In genomic region chr16:46573834-46574159, GRCh38 we compare ENCODE assay signal across 2 cellular contexts.
A peak's percentile ranks its signal among the peaks of the same experiment; 100 is the strongest.
TF ChIP-seq lines count a peak whose summit lies in the region.

No MANE protein-coding gene starts in this region.

TF ChIP-seq in HepG2, 621 proteins besides CTCF, POLR2A, EP300 and RAD21 (continues in another document):
- no peak for TF ChIP-seq ESRRA (CRISPR knock-in tag; IDR thresholded peaks at IDR 0.05; ENCODE audit: low read depth)
- TF ChIP-seq, protein P1, sequence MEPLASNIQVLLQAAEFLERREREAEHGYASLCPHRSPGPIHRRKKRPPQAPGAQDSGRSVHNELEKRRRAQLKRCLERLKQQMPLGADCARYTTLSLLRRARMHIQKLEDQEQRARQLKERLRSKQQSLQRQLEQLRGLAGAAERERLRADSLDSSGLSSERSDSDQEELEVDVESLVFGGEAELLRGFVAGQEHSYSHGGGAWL (CRISPR knock-in tag; IDR thresholded peaks at IDR 0.05): no peak
- TF ChIP-seq MEIS2 (CRISPR knock-in tag; IDR thresholded peaks at IDR 0.05): no peak
- TF ChIP-seq, protein P2, sequence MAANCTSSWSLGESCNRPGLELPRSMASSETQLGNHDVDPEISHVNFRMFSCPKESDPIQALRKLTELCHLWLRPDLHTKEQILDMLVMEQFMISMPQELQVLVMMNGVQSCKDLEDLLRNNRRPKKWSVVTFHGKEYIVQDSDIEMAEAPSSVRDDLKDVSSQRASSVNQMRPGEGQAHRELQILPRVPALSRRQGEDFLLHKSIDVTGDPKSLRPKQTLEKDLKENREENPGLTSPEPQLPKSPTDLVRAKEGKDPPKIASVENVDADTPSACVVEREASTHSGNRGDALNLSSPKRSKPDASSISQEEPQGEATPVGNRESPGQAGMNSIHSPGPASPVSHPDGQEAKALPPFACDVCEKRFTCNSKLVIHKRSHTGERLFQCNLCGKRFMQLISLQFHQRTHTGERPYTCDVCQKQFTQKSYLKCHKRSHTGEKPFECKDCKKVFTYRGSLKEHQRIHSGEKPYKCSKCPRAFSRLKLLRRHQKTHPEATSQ (CRISPR knock-in tag; IDR thresholded peaks at IDR 0.05; ENCODE audit: borderline replicate concordance): no peak
- no peak for TF ChIP-seq MZF1 (CRISPR knock-in tag; IDR thresholded peaks at IDR 0.05; ENCODE audit: borderline replicate concordance)
- no peak for TF ChIP-seq ZNF713 (CRISPR knock-in tag; IDR thresholded peaks at IDR 0.05)
- no peak for TF ChIP-seq REXO4 (CRISPR knock-in tag; IDR thresholded peaks at IDR 0.05; ENCODE audit: borderline replicate concordance)
- TF ChIP-seq SALL1 (CRISPR knock-in tag; IDR thresholded peaks at IDR 0.05): 0 out of 2 replicates have a peak, but pooled peaks have one; percentile 43
- TF ChIP-seq MAZ (IDR thresholded peaks at IDR 0.05; ENCODE audit: borderline replicate concordance, low read depth, low read length): no peak
- TF ChIP-seq MAZ (CRISPR knock-in tag; IDR thresholded peaks at IDR 0.05; ENCODE audit: low read depth): 0 out of 2 replicates have a peak, but pooled peaks have one; percentile 13
- 0 out of 2 replicates have a peak, but pooled peaks have one; percentile 10 for TF ChIP-seq ZNF44 (CRISPR knock-in tag; IDR thresholded peaks at IDR 0.05)
- TF ChIP-seq HBP1 (CRISPR knock-in tag; IDR thresholded peaks at IDR 0.05; ENCODE audit: low read depth): no peak
- TF ChIP-seq, protein P3, sequence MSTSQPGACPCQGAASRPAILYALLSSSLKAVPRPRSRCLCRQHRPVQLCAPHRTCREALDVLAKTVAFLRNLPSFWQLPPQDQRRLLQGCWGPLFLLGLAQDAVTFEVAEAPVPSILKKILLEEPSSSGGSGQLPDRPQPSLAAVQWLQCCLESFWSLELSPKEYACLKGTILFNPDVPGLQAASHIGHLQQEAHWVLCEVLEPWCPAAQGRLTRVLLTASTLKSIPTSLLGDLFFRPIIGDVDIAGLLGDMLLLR (CRISPR knock-in tag; IDR thresholded peaks at IDR 0.05): 0 out of 2 replicates have a peak, but pooled peaks have one; percentile 22
- TF ChIP-seq, protein P4, sequence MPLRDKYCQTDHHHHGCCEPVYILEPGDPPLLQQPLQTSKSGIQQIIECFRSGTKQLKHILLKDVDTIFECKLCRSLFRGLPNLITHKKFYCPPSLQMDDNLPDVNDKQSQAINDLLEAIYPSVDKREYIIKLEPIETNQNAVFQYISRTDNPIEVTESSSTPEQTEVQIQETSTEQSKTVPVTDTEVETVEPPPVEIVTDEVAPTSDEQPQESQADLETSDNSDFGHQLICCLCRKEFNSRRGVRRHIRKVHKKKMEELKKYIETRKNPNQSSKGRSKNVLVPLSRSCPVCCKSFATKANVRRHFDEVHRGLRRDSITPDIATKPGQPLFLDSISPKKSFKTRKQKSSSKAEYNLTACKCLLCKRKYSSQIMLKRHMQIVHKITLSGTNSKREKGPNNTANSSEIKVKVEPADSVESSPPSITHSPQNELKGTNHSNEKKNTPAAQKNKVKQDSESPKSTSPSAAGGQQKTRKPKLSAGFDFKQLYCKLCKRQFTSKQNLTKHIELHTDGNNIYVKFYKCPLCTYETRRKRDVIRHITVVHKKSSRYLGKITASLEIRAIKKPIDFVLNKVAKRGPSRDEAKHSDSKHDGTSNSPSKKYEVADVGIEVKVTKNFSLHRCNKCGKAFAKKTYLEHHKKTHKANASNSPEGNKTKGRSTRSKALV (CRISPR knock-in tag; IDR thresholded peaks at IDR 0.05): no peak
- TF ChIP-seq EZH2 (conservative IDR thresholded peaks at IDR 0.05; ENCODE audit: low read depth, low read length): no peak
- no peak for TF ChIP-seq NCOR1 (IDR thresholded peaks at IDR 0.05; ENCODE audit: borderline replicate concordance, low read length)
- no peak for TF ChIP-seq MATR3 (CRISPR knock-in tag; IDR thresholded peaks at IDR 0.05)
- TF ChIP-seq, protein P5, sequence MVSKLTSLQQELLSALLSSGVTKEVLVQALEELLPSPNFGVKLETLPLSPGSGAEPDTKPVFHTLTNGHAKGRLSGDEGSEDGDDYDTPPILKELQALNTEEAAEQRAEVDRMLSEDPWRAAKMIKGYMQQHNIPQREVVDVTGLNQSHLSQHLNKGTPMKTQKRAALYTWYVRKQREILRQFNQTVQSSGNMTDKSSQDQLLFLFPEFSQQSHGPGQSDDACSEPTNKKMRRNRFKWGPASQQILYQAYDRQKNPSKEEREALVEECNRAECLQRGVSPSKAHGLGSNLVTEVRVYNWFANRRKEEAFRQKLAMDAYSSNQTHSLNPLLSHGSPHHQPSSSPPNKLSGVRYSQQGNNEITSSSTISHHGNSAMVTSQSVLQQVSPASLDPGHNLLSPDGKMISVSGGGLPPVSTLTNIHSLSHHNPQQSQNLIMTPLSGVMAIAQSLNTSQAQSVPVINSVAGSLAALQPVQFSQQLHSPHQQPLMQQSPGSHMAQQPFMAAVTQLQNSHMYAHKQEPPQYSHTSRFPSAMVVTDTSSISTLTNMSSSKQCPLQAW (CRISPR knock-in tag; IDR thresholded peaks at IDR 0.05): 0 out of 2 replicates have a peak, but pooled peaks have one; percentile 34
- TF ChIP-seq ZNF549 (CRISPR knock-in tag; IDR thresholded peaks at IDR 0.05): no peak
- 0 out of 2 replicates have a peak, but pooled peaks have one; percentile 5 for TF ChIP-seq GABPB1 (CRISPR knock-in tag; IDR thresholded peaks at IDR 0.05)
- no peak for TF ChIP-seq ARHGAP35 (CRISPR knock-in tag; IDR thresholded peaks at IDR 0.05; ENCODE audit: borderline replicate concordance)
- TF ChIP-seq KLF12 (CRISPR knock-in tag; IDR thresholded peaks at IDR 0.05; ENCODE audit: borderline replicate concordance): no peak
- TF ChIP-seq ZNF776 (CRISPR knock-in tag; IDR thresholded peaks at IDR 0.05): no peak
- TF ChIP-seq CC2D1A (CRISPR knock-in tag; IDR thresholded peaks at IDR 0.05): 0 out of 2 replicates have a peak, but pooled peaks have one; percentile 5
- peak; percentile 21; the same call in 1 of the 2 replicates for TF ChIP-seq HDAC1 (CRISPR knock-in tag; IDR thresholded peaks at IDR 0.05)
- 0 out of 2 replicates have a peak, but pooled peaks have one; percentile 5 for TF ChIP-seq TBX2 (CRISPR knock-in tag; IDR thresholded peaks at IDR 0.05; ENCODE audit: borderline replicate concordance)
- no peak for TF ChIP-seq ZSCAN29 (CRISPR knock-in tag; conservative IDR thresholded peaks at IDR 0.05)
- no peak for TF ChIP-seq NPAS2 (CRISPR knock-in tag; IDR thresholded peaks at IDR 0.05; ENCODE audit: borderline replicate concordance)

TF ChIP-seq in SK-N-SH treated with all-trans-retinoic acid at 6 μM for 48 hours, 23 proteins besides CTCF, POLR2A, EP300 and RAD21:
- TF ChIP-seq PPARA (CRISPR knock-in tag; IDR thresholded peaks at IDR 0.05; ENCODE audit: borderline replicate concordance) (no peak), ZNF8 (CRISPR knock-in tag; IDR thresholded peaks at IDR 0.05) (no peak)
- TF ChIP-seq, protein P6, sequence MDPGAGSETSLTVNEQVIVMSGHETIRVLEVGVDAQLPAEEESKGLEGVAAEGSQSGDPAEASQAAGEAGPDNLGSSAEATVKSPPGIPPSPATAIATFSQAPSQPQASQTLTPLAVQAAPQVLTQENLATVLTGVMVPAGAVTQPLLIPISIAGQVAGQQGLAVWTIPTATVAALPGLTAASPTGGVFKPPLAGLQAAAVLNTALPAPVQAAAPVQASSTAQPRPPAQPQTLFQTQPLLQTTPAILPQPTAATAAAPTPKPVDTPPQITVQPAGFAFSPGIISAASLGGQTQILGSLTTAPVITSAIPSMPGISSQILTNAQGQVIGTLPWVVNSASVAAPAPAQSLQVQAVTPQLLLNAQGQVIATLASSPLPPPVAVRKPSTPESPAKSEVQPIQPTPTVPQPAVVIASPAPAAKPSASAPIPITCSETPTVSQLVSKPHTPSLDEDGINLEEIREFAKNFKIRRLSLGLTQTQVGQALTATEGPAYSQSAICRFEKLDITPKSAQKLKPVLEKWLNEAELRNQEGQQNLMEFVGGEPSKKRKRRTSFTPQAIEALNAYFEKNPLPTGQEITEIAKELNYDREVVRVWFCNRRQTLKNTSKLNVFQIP (CRISPR knock-in tag; IDR thresholded peaks at IDR 0.05; ENCODE audit: borderline replicate concordance, low read depth): no peak
